Comparison of ENCODE assay signal across 8 cellular contexts in the genomic region with DNA sequence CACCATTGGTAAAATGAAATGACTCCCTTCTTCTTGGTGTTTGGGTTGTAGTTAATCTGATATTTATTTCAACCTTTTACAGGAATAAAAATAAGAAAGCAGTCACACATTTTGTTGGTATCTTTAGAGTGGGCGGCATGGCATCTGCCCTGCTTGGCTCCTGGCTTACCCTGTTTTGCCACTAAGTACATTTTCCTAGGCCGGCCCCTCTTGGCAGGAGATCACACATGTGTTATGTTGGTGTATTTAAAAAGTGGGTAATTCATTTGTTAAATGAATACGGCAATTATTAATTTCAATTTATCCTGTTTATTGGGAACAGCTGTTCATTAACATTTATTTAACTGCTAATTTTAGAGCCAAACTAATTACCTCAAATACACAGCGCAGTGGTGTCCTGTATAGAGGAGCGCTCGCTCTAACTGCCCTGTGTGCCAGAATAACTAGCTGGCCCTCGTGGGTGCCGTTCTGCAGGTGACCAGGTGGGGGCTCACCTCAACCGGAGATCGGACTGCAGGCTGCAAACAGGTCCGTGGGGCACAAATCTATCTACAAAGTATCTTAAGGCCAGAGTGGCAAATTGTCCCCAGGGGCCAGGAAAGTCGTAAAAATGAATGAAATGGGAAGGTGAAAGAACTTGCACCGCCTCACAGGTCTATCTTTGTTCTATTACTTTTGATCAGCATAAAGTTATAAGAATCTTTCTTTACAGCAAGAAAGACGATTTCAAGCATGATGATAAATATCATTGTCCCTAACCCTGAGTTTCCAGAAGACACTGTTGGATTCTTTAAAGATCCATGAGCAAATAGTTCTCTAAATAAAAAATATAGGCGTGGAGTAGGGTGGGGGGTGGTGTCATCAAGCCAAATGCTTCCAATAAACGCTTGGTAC. TPM values are rescaled to one million over a fixed set of nuclear protein-coding genes. Genes with fewer than 3 reads are reported as not detected.
DNase-seq lines count a peak whose midpoint lies in the region; ATAC-seq, FAIRE-seq and TF ChIP-seq lines count a peak whose summit lies in the region.

No MANE protein-coding gene starts in this region.

- no peak overlapping the region for H3K9ac ChIP-seq in KMS-11

- CTCF ChIA-PET in RWPE1 (lab: Yijun Ruan, JAX) = interaction anchor here (0.5 to 2.9 kb wide), 17 partner anchors 8 to 827 kb away, joined by 3 to 70 read pairs (median 3); no protein-coding TSS in a partner anchor

- no peaks in the 10 kb centered on the region for H4K20me1 ChIP-seq in KMS-11 (ENCODE audit: insufficient read depth)

- H3K27me3 ChIP-seq in KMS-11 (ENCODE audit: insufficient read depth, low read depth) = no peaks in the 10 kb centered on the region

- DNase-seq in ELR (ENCODE audit: low read depth) (peak; percentile 66), RWPE1 (ENCODE audit: low spot score) (peak; percentile 82), germinal center (ENCODE audit: low spot score) (peak; percentile 63), posterior vena cava (ENCODE audit: low spot score) (peak; percentile 91), urothelium cell line (ENCODE audit: low spot score) (peak; percentile 81)
- peak; percentile 56 for DNase-seq in activated effector memory CD4-positive, alpha-beta T cell treated with Interleukin-2 at 50 U/mL for 16 hours

- H3K79me2 ChIP-seq in KMS-11 (ENCODE audit: insufficient read depth, low read depth) = no peaks in the 10 kb centered on the region

- peak; percentile 98 for ATAC-seq in GM21786 (IDR thresholded peaks at IDR 0.05; ENCODE audit: unreplicated experiment)

- no peaks in the 10 kb centered on the region for H3K36me3 ChIP-seq in KMS-11 (ENCODE audit: insufficient read depth)

- FAIRE-seq in urothelium cell line (lab: Jason Lieb, UNC) = no peak

- H3K27ac ChIP-seq in KMS-11 (no peak overlapping the region), RWPE1 (no peak overlapping the region)

- peaks cover 47% of the 10 kb centered on the region for H3K4me1 ChIP-seq in KMS-11 (ENCODE audit: low read depth, poor library complexity, severe bottlenecking)

- H3K4me2 ChIP-seq in KMS-11 = no peak overlapping the region

- intact Hi-C loops in posterior vena cava (cut with DNase I) = loop anchor here (5.0 kb wide), 2 partner anchors 425 to 645 kb away; no protein-coding TSS in a partner anchor

- H3K4me3 ChIP-seq in KMS-11 (IDR thresholded peaks at IDR 0.05; ENCODE audit: insufficient read depth, low read depth, low read length) = no peak overlapping the region

- POLR2A ChIA-PET in RWPE1 (lab: Yijun Ruan, JAX; ENCODE audit: low non-redundant PET) = no interaction called here

- TF ChIP-seq CTCF in KMS-11 (conservative IDR thresholded peaks at IDR 0.05; ENCODE audit: low read depth, low read length) = peak; percentile 94
- TF ChIP-seq CTCF in RWPE1 (conservative IDR thresholded peaks at IDR 0.05; ENCODE audit: low read depth) = peak; percentile 96

- H2AFZ ChIP-seq in KMS-11 (ENCODE audit: low read depth) = 0 out of 2 replicates have a peak overlapping the region, but pooled peaks have one; percentile 1

RNA-seq across cellular contexts. Expression of a gene that starts 26.2 kb away (rescaled TPM):
- not detected for total RNA-seq in posterior vena cava
